In the genomic region with DNA sequence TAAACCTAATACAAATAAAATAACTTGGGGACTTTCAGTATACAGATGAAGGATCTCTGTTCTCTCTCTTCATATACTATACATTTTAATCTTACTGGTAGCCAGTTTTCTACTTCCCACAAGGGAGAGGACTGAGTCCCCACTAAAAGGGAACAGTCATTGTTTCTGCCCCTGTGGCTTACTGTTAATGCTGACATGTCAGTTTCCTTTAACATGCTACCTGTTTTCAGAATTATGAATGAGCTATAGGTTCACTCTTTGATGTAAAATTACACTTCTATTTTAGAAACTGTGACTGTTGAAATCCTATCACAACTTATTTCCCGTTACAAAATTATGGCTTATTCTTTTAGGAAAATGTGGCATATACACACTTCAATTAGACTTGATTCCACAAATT, we compare ENCODE assay signal across 35 cellular contexts.
"Had no signal": no experiment of that assay in that cellular context is flagged by ENCODE, and none has a peak within 500 bp of the region (broad histone marks: within the 10 kb centered on the region; RNA-seq: fewer than 3 reads in every experiment).

No MANE protein-coding gene starts in this region.

- H3K36me3 ChIP-seq: adrenal gland, breast epithelium had no signal

- H3K4me3 Mint-ChIP-seq: activated B cell treated with CpG ODN at 0.5 μM for 24 hours; activated CD4-positive, alpha-beta memory T cell treated with anti-CD3 and anti-CD28 coated beads for 36 hours; activated naive CD4-positive, alpha-beta T cell treated with anti-CD3 and anti-CD28 coated beads for 36 hours; activated T-cell treated with anti-CD3 and anti-CD28 coated beads, Interleukin-2, amount 50 U/mL, for 4 hours; activated T-helper 1 cell treated with anti-CD3 and anti-CD28 coated beads, Interleukin-12 subunit alpha, Interleukin-12 subunit beta, Interleukin-2, Interleukin-4 antibody, amounts not matched to agents 30 ng/mL and 10 ng/mL and 1 ng/mL, durations not matched to agents 14 hours and 24 hours and 36 hours had no signal

- H3K4me1 ChIP-seq: adrenal gland, body of pancreas, breast epithelium had no signal

- H3K36me3 Mint-ChIP-seq: activated CD4-positive, alpha-beta memory T cell treated with anti-CD3 and anti-CD28 coated beads for 36 hours; activated naive CD4-positive, alpha-beta T cell treated with anti-CD3 and anti-CD28 coated beads, Interleukin-2, amount 50 U/mL, for 72 hours had no signal

- H3K27ac Mint-ChIP-seq: activated B cell treated with CpG ODN at 0.5 μM for 24 hours; activated CD4-positive, alpha-beta memory T cell treated with anti-CD3 and anti-CD28 coated beads for 36 hours; activated naive CD4-positive, alpha-beta T cell treated with anti-CD3 and anti-CD28 coated beads for 36 hours; activated naive CD4-positive, alpha-beta T cell treated with anti-CD3 and anti-CD28 coated beads, Interleukin-2, amount 50 U/mL, for 72 hours; activated T-helper 1 cell treated with anti-CD3 and anti-CD28 coated beads, Interleukin-12 subunit alpha, Interleukin-12 subunit beta, Interleukin-2, Interleukin-4 antibody, amounts not matched to agents 30 ng/mL and 10 ng/mL and 1 ng/mL, durations not matched to agents 14 hours and 24 hours and 36 hours had no signal

- DNase-seq: activated B cell treated with CpG ODN at 0.5 μM for 24 hours; activated CD4-positive, alpha-beta memory T cell treated with anti-CD3 and anti-CD28 coated beads for 36 hours; activated CD4-positive, alpha-beta T cell treated with anti-CD3 and anti-CD28 coated beads for 4 hours; activated CD4-positive, alpha-beta T cell treated with anti-CD3 and anti-CD28 coated beads, Interleukin-2, amount 50 U/mL, for 1 hour; activated CD4-positive, CD25-positive, alpha-beta regulatory T cell treated with anti-CD3 and anti-CD28 coated beads, Interleukin-2, amount 50 U/mL, for 72 hours; activated CD8-positive, alpha-beta memory T cell treated with anti-CD3 and anti-CD28 coated beads, Interleukin-2, amount 50 U/mL, for 4 hours; activated gamma-delta T cell treated with Interleukin-2 at 50 U/mL for 16 hours; activated naive CD4-positive, alpha-beta T cell treated with anti-CD3 and anti-CD28 coated beads for 36 hours; activated T-cell treated with anti-CD3 and anti-CD28 coated beads for 4 hours; activated T-cell treated with anti-CD3 and anti-CD28 coated beads, Interleukin-2, amount 50 U/mL, for 4 hours; adrenal gland; body of pancreas; caudate nucleus; NCI-H1092 treated with DMSO at 0.1 percent for 48 hours; NCI-H1417 treated with DMSO at 0.1 percent for 48 hours; NCI-H187 treated with DMSO at 0.1 percent for 48 hours; NCI-H2081; NCI-H2171 treated with DMSO at 0.1 percent for 48 hours; NCI-H226; NCI-H446 treated with DMSO at 0.1 percent for 48 hours; NCI-H524; NCI-H69; NCI-H82; SIG-M5; SW 1271; T-helper 1 cell; T-helper 2 cell; T-helper 9 cell had no signal

- H3K4me3 ChIP-seq: adrenal gland, body of pancreas, breast epithelium had no signal

- H3K27me3 ChIP-seq: adrenal gland, body of pancreas, breast epithelium had no signal

- H3K27me3 Mint-ChIP-seq: activated B cell treated with CpG ODN at 0.5 μM for 24 hours; activated CD4-positive, alpha-beta memory T cell treated with anti-CD3 and anti-CD28 coated beads for 36 hours had no signal

- H3K4me1 Mint-ChIP-seq: activated B cell treated with CpG ODN at 0.5 μM for 24 hours had no signal

- FAIRE-seq: astrocyte had no signal

- H3K27ac ChIP-seq: adrenal gland, body of pancreas, breast epithelium, VCaP had no signal

- H3K9me3 ChIP-seq: adrenal gland, body of pancreas, breast epithelium had no signal

- ATAC-seq: activated naive CD4-positive, alpha-beta T cell treated with anti-CD3 and anti-CD28 coated beads, Interleukin-2, amount 50 U/mL, for 72 hours; activated T-cell treated with anti-CD3 and anti-CD28 coated beads, Interleukin-2, amount 50 U/mL, for 4 hours; body of pancreas; Panc1; SK-N-SH treated with all-trans-retinoic acid at 6 μM for 48 hours had no signal
